ENCODE assay signal across 33 cellular contexts in the genomic region with DNA sequence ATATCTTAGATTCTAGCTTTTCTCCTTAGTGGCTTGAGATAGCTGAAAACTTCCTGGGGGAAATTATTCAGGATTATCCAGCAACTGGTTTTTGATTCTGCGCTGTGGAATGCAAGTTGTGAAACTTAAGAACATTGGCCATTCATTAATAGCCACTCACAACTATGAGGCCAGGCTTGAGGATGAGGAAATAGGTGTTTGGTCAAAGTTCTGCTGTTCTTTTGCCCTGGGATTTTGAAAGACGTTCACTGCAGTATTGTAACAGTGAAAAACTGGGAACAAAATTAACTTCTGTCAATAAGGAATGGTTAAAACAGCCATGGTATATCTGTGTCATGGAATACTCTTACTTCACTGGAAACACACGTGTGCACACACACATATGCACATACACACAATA. TPM values are rescaled to one million over a fixed set of nuclear protein-coding genes. Genes with fewer than 3 reads are reported as not detected.
DNase-seq lines count a peak whose midpoint lies in the region; ATAC-seq and TF ChIP-seq lines count a peak whose summit lies in the region.
"Had no signal": no experiment of that assay in that cellular context is flagged by ENCODE, and none has a peak within 500 bp of the region (broad histone marks: within the 10 kb centered on the region; RNA-seq: fewer than 3 reads in every experiment).

No MANE protein-coding gene starts in this region.

- H3K4me3 ChIP-seq in RWPE2 (ENCODE audit: severe bottlenecking) = no peak overlapping the region
- H3K4me3 ChIP-seq in fibroblast of mammary gland (ENCODE audit: control insufficient read depth, low read depth, low read length) = no peak overlapping the region
- no peak overlapping the region for H3K4me3 ChIP-seq in liver (ENCODE audit: low read depth in 1 of 3, low read length in 3 of 3)
- H3K4me3 ChIP-seq: GM12878, HAP-1, uterus had no signal

- no peaks in the 10 kb centered on the region for H3K9me3 Mint-ChIP-seq in Calu3 (ENCODE audit: low read depth, unreplicated experiment)
- H3K9me3 Mint-ChIP-seq: activated CD4-positive, alpha-beta memory T cell treated with anti-CD3 and anti-CD28 coated beads, Interleukin-2, amount 10 ng/mL, durations not matched to agents 7 days and 5 days; activated naive CD4-positive, alpha-beta T cell treated with anti-CD3 and anti-CD28 coated beads, Interleukin-2, amount 50 U/mL, for 72 hours; activated T-helper 2 cell treated with anti-CD3 and anti-CD28 coated beads, Interferon-gamma antibody, Interleukin-2, Interleukin-4, amounts not matched to agents 10 μg/mL and 5 μg/mL and 100 μg/mL, durations not matched to agents 14 hours and 24 hours and 36 hours; IgD-negative memory B cell; naive B cell; stimulated activated naive B cell treated with anti-CD40 and anti-IgM and Interleukin-4, amounts not matched to agents 10 μg/mL and 1 μg/mL and 100 μg/mL, for 72 hours had no signal

- CTCF ChIA-PET in Calu3 (lab: Charles Lee) = no interaction called here

- DNase-seq in Calu3 = peak; percentile 16
- DNase-seq in RWPE2 (ENCODE audit: low spot score) = no peak
- peak; percentile 11 for DNase-seq in fibroblast of mammary gland (ENCODE audit: low read depth)
- DNase-seq in DMS114 treated with DMSO at 0.1 percent for 48 hours (lab: John Stamatoyannopoulos, UW; ENCODE audit: unreplicated experiment) = no peak
- no peak for DNase-seq in NOMO-1 (lab: John Stamatoyannopoulos, UW; ENCODE audit: unreplicated experiment in 2 of 2)
- DNase-seq: activated CD4-positive, alpha-beta memory T cell treated with anti-CD3 and anti-CD28 coated beads, Interleukin-2, amount 10 ng/mL, durations not matched to agents 7 days and 5 days; activated CD4-positive, CD25-positive, alpha-beta regulatory T cell; BE2C; DND-41; kidney glomerular epithelial cell; naive B cell; NCI-H1417; NCI-H2081 treated with DMSO at 0.1 percent for 48 hours; NCI-H446; NCI-H82; occipital lobe; OCI-M1; SHP77; stimulated activated CD4-positive, alpha-beta T cell treated with anti-CD3 and anti-CD28 coated beads, Interleukin-4, amount 100 ng/mL, for 1 hour; stimulated activated naive B cell treated with anti-CD40 and anti-IgM and Interleukin-4, amounts not matched to agents 10 μg/mL and 1 μg/mL and 100 μg/mL, for 72 hours; uterus had no signal

- TF ChIP-seq RAD21 in liver (IDR thresholded peaks at IDR 0.05) = peak; percentile 47 to 57

- no TSS peak for BruUV-seq in Calu3 (replicated peaks; lab: Mats Ljungman, UMichigan)

- H3K4me3 Mint-ChIP-seq in Calu3 (ENCODE audit: low read depth, unreplicated experiment) = no peak overlapping the region
- H3K4me3 Mint-ChIP-seq: activated CD4-positive, alpha-beta memory T cell treated with anti-CD3 and anti-CD28 coated beads, Interleukin-2, amount 10 ng/mL, durations not matched to agents 7 days and 5 days; IgD-negative memory B cell; naive B cell; stimulated activated naive B cell treated with anti-CD40 and anti-IgM and Interleukin-4, amounts not matched to agents 10 μg/mL and 1 μg/mL and 100 μg/mL, for 72 hours had no signal

- TF ChIP-seq CTCF in Calu3 (IDR thresholded peaks at IDR 0.05; ENCODE audit: unreplicated experiment) = no peak
- no peak for TF ChIP-seq CTCF in RWPE2 (IDR thresholded peaks at IDR 0.05; ENCODE audit: poor library complexity, severe bottlenecking)
- no peak for TF ChIP-seq CTCF in fibroblast of mammary gland (conservative IDR thresholded peaks at IDR 0.05; ENCODE audit: control insufficient read depth, insufficient read depth, low read depth, low read length)
- TF ChIP-seq CTCF in liver (IDR thresholded peaks at IDR 0.05; ENCODE audit: low read depth, low read length, missing input control) = no peak

- H3K36me3 Mint-ChIP-seq in Calu3 (ENCODE audit: insufficient read depth, unreplicated experiment) = no peaks in the 10 kb centered on the region
- H3K36me3 Mint-ChIP-seq: activated naive CD4-positive, alpha-beta T cell treated with anti-CD3 and anti-CD28 coated beads, Interleukin-2, amount 50 U/mL, for 72 hours; IgD-negative memory B cell; naive B cell; stimulated activated naive B cell treated with anti-CD40 and anti-IgM and Interleukin-4, amounts not matched to agents 10 μg/mL and 1 μg/mL and 100 μg/mL, for 72 hours had no signal

- H3K36me3 ChIP-seq in RWPE2 (ENCODE audit: low read depth) (no peaks in the 10 kb centered on the region), liver (ENCODE audit: control insufficient read depth in 4 of 4, insufficient read depth in 3 of 4, low read depth in 1 of 4, low read length in 3 of 4) (peaks cover 0 to 5% (median 2%) of the 10 kb centered on the region in 4 donors)
- H3K36me3 ChIP-seq: BE2C, HAP-1, uterus had no signal

- ATAC-seq in RWPE2 (ENCODE audit: low read depth) (peak; percentile 50), HG03280 (IDR thresholded peaks at IDR 0.05; ENCODE audit: unreplicated experiment) (no peak), HG02642 (IDR thresholded peaks at IDR 0.05; ENCODE audit: poor library complexity, unreplicated experiment) (no peak)
- ATAC-seq: activated naive CD4-positive, alpha-beta T cell treated with anti-CD3 and anti-CD28 coated beads, Interleukin-2, amount 50 U/mL, for 72 hours; GM12878; stimulated activated naive B cell treated with anti-CD40 and anti-IgM and Interleukin-4, amounts not matched to agents 10 μg/mL and 1 μg/mL and 100 μg/mL, for 72 hours had no signal

- H3K27me3 Mint-ChIP-seq in Calu3 (ENCODE audit: unreplicated experiment) = peaks cover 46% of the 10 kb centered on the region

- H3K27ac ChIP-seq in RWPE2 (ENCODE audit: poor library complexity, severe bottlenecking) (no peak overlapping the region), liver (ENCODE audit: low read depth in 1 of 2, low read length in 2 of 2) (peak overlapping the region; percentile 49 to 62)
- H3K27ac ChIP-seq: epithelial cell of prostate, uterus had no signal

- 22% methylated on average over 3 of the region's 3 CpGs for WGBS in liver

- no peak overlapping the region for H3K9ac ChIP-seq in liver (ENCODE audit: low read depth in 1 of 2, low read length in 2 of 2)

- H3K27me3 ChIP-seq in RWPE2 (ENCODE audit: insufficient read depth, poor library complexity, severe bottlenecking) (no peaks in the 10 kb centered on the region), liver (ENCODE audit: control insufficient read depth in 4 of 4, insufficient read depth in 4 of 4, low read length in 3 of 4) (no peaks in the 10 kb centered on the region)
- H3K27me3 ChIP-seq: uterus had no signal

- intact Hi-C loops in Calu3 (cut with micrococcal nuclease; ENCODE audit: unreplicated experiment) = no loop called here

- H3K9me3 ChIP-seq in RWPE2 (ENCODE audit: severe bottlenecking) = no peaks in the 10 kb centered on the region
- H3K9me3 ChIP-seq in liver (ENCODE audit: control insufficient read depth in 4 of 4, low read length in 3 of 4) = no peaks in the 10 kb centered on the region
- H3K9me3 ChIP-seq: BE2C, HAP-1, uterus had no signal

- no peak overlapping the region for H3K27ac Mint-ChIP-seq in Calu3 (ENCODE audit: unreplicated experiment)
- H3K27ac Mint-ChIP-seq: activated CD4-positive, alpha-beta memory T cell treated with anti-CD3 and anti-CD28 coated beads, Interleukin-2, amount 10 ng/mL, durations not matched to agents 7 days and 5 days; activated naive CD4-positive, alpha-beta T cell treated with anti-CD3 and anti-CD28 coated beads, Interleukin-2, amount 50 U/mL, for 72 hours; activated T-helper 2 cell treated with anti-CD3 and anti-CD28 coated beads, Interferon-gamma antibody, Interleukin-2, Interleukin-4, amounts not matched to agents 10 μg/mL and 5 μg/mL and 100 μg/mL, durations not matched to agents 14 hours and 24 hours and 36 hours; IgD-negative memory B cell; naive B cell; stimulated activated naive B cell treated with anti-CD40 and anti-IgM and Interleukin-4, amounts not matched to agents 10 μg/mL and 1 μg/mL and 100 μg/mL, for 72 hours had no signal

- H3K4me1 Mint-ChIP-seq in Calu3 (ENCODE audit: low read depth, unreplicated experiment) = peaks cover 5% of the 10 kb centered on the region
- H3K4me1 Mint-ChIP-seq: activated CD4-positive, alpha-beta memory T cell treated with anti-CD3 and anti-CD28 coated beads, Interleukin-2, amount 10 ng/mL, durations not matched to agents 7 days and 5 days; naive B cell had no signal

- H3K4me1 ChIP-seq in RWPE2 (ENCODE audit: insufficient read depth, poor library complexity, severe bottlenecking) (peaks cover 27% of the 10 kb centered on the region), liver (ENCODE audit: control insufficient read depth in 4 of 4, insufficient read depth in 4 of 4, low read length in 3 of 4) (peaks cover 21 to 65% (median 59%) of the 10 kb centered on the region in 4 donors)
- H3K4me1 ChIP-seq: BE2C, HAP-1, uterus had no signal

TF ChIP-seq in liver, 16 proteins besides CTCF, POLR2A, EP300 and RAD21 (continues in another document):
- TF ChIP-seq HNF4G (IDR thresholded peaks at IDR 0.05) = peak; percentile 91
- TF ChIP-seq SP1 (IDR thresholded peaks at IDR 0.05) = peak; percentile 95
- TF ChIP-seq NR2F2 (IDR thresholded peaks at IDR 0.05) = peak; percentile 71
- peak; percentile 99 for TF ChIP-seq HNF4A (conservative IDR thresholded peaks at IDR 0.05)
- peak; percentile 86 for TF ChIP-seq YY1 (IDR thresholded peaks at IDR 0.05)
- peak; percentile 83 to 89 for TF ChIP-seq JUND (IDR thresholded peaks at IDR 0.05)
- TF ChIP-seq, protein P1, sequence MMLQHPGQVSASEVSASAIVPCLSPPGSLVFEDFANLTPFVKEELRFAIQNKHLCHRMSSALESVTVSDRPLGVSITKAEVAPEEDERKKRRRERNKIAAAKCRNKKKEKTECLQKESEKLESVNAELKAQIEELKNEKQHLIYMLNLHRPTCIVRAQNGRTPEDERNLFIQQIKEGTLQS (IDR thresholded peaks at IDR 0.05) = peak; percentile 70
- peak; percentile 93 for TF ChIP-seq FOXA2 (IDR thresholded peaks at IDR 0.05)
- peak; percentile 87 for TF ChIP-seq ZBTB33 (IDR thresholded peaks at IDR 0.05)
- TF ChIP-seq EGR1 (IDR thresholded peaks at IDR 0.05; ENCODE audit: low read depth in 2 of 2) = peak; percentile 21 to 84

RNA-seq across cellular contexts. Expression of gene CTXND1, which starts 44.1 kb away (rescaled TPM):
- total RNA-seq in Calu3 (2022) (not detected in 2 replicates), liver (1 to 10 TPM; 3.1 to 4.1 TPM)
- polyA plus RNA-seq in liver = 1 to 10 TPM; 2.9 to 3.1 TPM
- total RNA-seq: activated CD4-positive, alpha-beta memory T cell treated with anti-CD3 and anti-CD28 coated beads, Interleukin-2, amount 10 ng/mL, durations not matched to agents 7 days and 5 days; activated naive CD4-positive, alpha-beta T cell treated with anti-CD3 and anti-CD28 coated beads, Interleukin-2, amount 50 U/mL, for 72 hours; activated T-helper 2 cell treated with anti-CD3 and anti-CD28 coated beads, Interferon-gamma antibody, Interleukin-2, Interleukin-4, amounts not matched to agents 10 μg/mL and 5 μg/mL and 100 μg/mL, durations not matched to agents 14 hours and 24 hours and 36 hours; astrocyte; chondrocyte; GM12878; M059J had no signal

RNA-seq across cellular contexts. Expression of gene FAH, which starts 55.1 kb away (rescaled TPM):
- total RNA-seq in Calu3 (2022) (25.9 and 26.1 TPM in 2 replicates), liver (100 to 1,000 TPM in 1 of 2 donors, 10 to 100 TPM in 1; 42.1 to 195 TPM)
- polyA plus RNA-seq in liver = 100 to 1,000 TPM; 176 to 226 TPM

Comparison
In these comparisons a context has a peak if more than half of its experiments do, and no peak if none do; other contexts are left out.
1. DNase-seq: peak in Calu3 (single experiment) and fibroblast of mammary gland (single experiment); none in RWPE2 (single experiment), DMS114 treated with DMSO at 0.1 percent for 48 hours (single experiment) and NOMO-1 (0 of 2).